ENCODE assay signal across 1 cellular context in genomic region chr18:51235011-51235789, GRCh38.
TF ChIP-seq lines count a peak whose summit lies in the region.

No MANE protein-coding gene starts in this region.

TF ChIP-seq in HEK293, 187 proteins besides CTCF, POLR2A, EP300 and RAD21 (continued from another document):
- TF ChIP-seq ZNF121 (tag by site-specific recombination; IDR thresholded peaks at IDR 0.05) (no peak), REPIN1 (tag by site-specific recombination; IDR thresholded peaks at IDR 0.05; ENCODE audit: low read depth) (no peak), ZNF837 (tag by site-specific recombination; IDR thresholded peaks at IDR 0.05) (no peak), ZNF133 (tag by site-specific recombination; IDR thresholded peaks at IDR 0.05) (no peak), ZNF391 (tag by site-specific recombination; IDR thresholded peaks at IDR 0.05; ENCODE audit: borderline replicate concordance, low read depth) (no peak), ZNF629 (tag by site-specific recombination; IDR thresholded peaks at IDR 0.05) (peak; percentile 48; the same call in 1 of the 2 replicates), ZBTB20 (tag by site-specific recombination; IDR thresholded peaks at IDR 0.05) (peak; percentile 59), ZNF26 (tag by site-specific recombination; IDR thresholded peaks at IDR 0.05) (no peak), ZNF600 (tag by site-specific recombination; IDR thresholded peaks at IDR 0.05) (0 out of 2 replicates have a peak, but pooled peaks have one; percentile 27), ZNF202 (tag by site-specific recombination; IDR thresholded peaks at IDR 0.05; ENCODE audit: borderline replicate concordance) (no peak), ZNF707 (tag by site-specific recombination; IDR thresholded peaks at IDR 0.05) (no peak), RBAK (tag by site-specific recombination; IDR thresholded peaks at IDR 0.05) (no peak), KLF1 (tag by site-specific recombination; IDR thresholded peaks at IDR 0.05) (0 out of 2 replicates have a peak, but pooled peaks have one; percentile 41), ZNF10 (tag by site-specific recombination; IDR thresholded peaks at IDR 0.05) (no peak), SETDB1 (IDR thresholded peaks at IDR 0.05; ENCODE audit: insufficient read length, low read length) (no peak), ZIC2 (tag by site-specific recombination; IDR thresholded peaks at IDR 0.05) (no peak), ZNF518A (tag by site-specific recombination; conservative IDR thresholded peaks at IDR 0.05; ENCODE audit: low read depth) (no peak), ZBTB48 (tag by site-specific recombination; IDR thresholded peaks at IDR 0.05) (peak; percentile 59; the same call in 1 of the 2 replicates), ZNF37A (tag by site-specific recombination; IDR thresholded peaks at IDR 0.05) (no peak), ZXDB (tag by site-specific recombination; IDR thresholded peaks at IDR 0.05) (0 out of 2 replicates have a peak, but pooled peaks have one; percentile 13), HIC1 (tag by site-specific recombination; IDR thresholded peaks at IDR 0.05) (peak; percentile 48; the same call in 1 of the 2 replicates), ZNF777 (tag by site-specific recombination; IDR thresholded peaks at IDR 0.05; ENCODE audit: borderline replicate concordance) (no peak), ZNF335 (tag by site-specific recombination; conservative IDR thresholded peaks at IDR 0.05) (peak; percentile 92), ZNF514 (tag by site-specific recombination; IDR thresholded peaks at IDR 0.05) (no peak), GLIS1 (tag by site-specific recombination; IDR thresholded peaks at IDR 0.05) (peak; percentile 64)
